Comparison of ENCODE assay signal across 12 cellular contexts in the genomic region with DNA sequence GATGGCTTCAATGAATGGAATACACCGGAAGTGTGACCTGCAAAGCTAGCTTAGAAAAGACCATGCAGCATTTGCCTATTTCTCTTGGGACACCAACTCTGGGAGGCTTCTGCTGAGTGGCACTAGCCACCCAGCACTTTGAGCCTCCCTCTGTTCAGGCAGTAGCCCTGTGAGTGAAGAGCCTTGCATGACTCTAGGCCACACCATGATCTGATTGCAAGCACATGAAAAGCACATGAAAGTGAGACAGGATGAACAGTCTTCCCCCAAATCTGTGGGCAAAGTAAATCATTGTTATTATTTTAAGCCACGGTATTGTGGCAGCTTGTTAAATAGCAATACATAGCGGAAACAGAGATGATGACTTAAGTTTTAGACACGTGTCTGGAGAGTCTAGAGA. TPM values are rescaled to one million over a fixed set of nuclear protein-coding genes. Genes with fewer than 3 reads are reported as not detected.
A peak's percentile ranks its signal among the peaks of the same experiment; 100 is the strongest.
DNase-seq lines count a peak whose midpoint lies in the region; ATAC-seq, FAIRE-seq and TF ChIP-seq lines count a peak whose summit lies in the region.
"Had no signal": no experiment of that assay in that cellular context is flagged by ENCODE, and none has a peak within 500 bp of the region (broad histone marks: within the 10 kb centered on the region; RNA-seq: fewer than 3 reads in every experiment).

No MANE protein-coding gene starts in this region.

- H3K27ac ChIP-seq in small intestine (ENCODE audit: low read depth in 1 of 2, low read length in 1 of 2): peak overlapping the region; percentile 30 to 52
- H3K27ac ChIP-seq in SK-N-SH (ENCODE audit: low read depth in 2 of 2, low read length in 1 of 2): no peak overlapping the region
- H3K27ac ChIP-seq: coronary artery, hepatocyte had no signal

- H3K9me3 ChIP-seq in small intestine (ENCODE audit: control insufficient read depth, low read depth): no peaks in the 10 kb centered on the region
- no peaks in the 10 kb centered on the region for H3K9me3 ChIP-seq in SK-N-SH

- POLR2A ChIA-PET in SK-N-SH (lab: Yijun Ruan, JAX): no interaction called here

- no peak for TF ChIP-seq EP300 in SK-N-SH (IDR thresholded peaks at IDR 0.05; ENCODE audit: borderline replicate concordance in 1 of 2, low read depth in 1 of 2, low read length in 1 of 2)

- no peak overlapping the region for H2AFZ ChIP-seq in SK-N-SH (ENCODE audit: low read depth)
- H2AFZ ChIP-seq: hepatocyte had no signal

- no peaks in the 10 kb centered on the region for H3K79me2 ChIP-seq in SK-N-SH (ENCODE audit: insufficient read depth)
- H3K79me2 ChIP-seq: hepatocyte had no signal

- no peak overlapping the region for H3K9ac ChIP-seq in SK-N-SH

- H3K36me3 ChIP-seq in small intestine (ENCODE audit: control insufficient read depth in 2 of 2, insufficient read depth in 2 of 2, low read length in 2 of 2) (no peaks in the 10 kb centered on the region), SK-N-SH (replicated peaks in 1 of 2; ENCODE audit: control insufficient read depth in 1 of 2, insufficient read depth in 2 of 2, low read length in 1 of 2) (no peaks in the 10 kb centered on the region)

- no peak for TF ChIP-seq RAD21 in SK-N-SH (IDR thresholded peaks at IDR 0.05; ENCODE audit: low read length)

- H3K4me1 ChIP-seq in small intestine (ENCODE audit: control insufficient read depth in 2 of 2, insufficient read depth in 1 of 2, low read depth in 1 of 2, low read length in 1 of 2) (no peaks in the 10 kb centered on the region), SK-N-SH (ENCODE audit: control insufficient read depth in 1 of 2, insufficient read depth in 2 of 2, low read depth in 1 of 2, low read length in 1 of 2) (no peaks in the 10 kb centered on the region)

- H4K20me1 ChIP-seq in SK-N-SH (ENCODE audit: insufficient read depth): no peaks in the 10 kb centered on the region

- FAIRE-seq in small intestine (lab: Jason Lieb, UNC): no peak
- FAIRE-seq: A204.1 had no signal

- no peaks in the 10 kb centered on the region for H3K27me3 ChIP-seq in small intestine (ENCODE audit: control insufficient read depth in 2 of 2, insufficient read depth in 2 of 2, low read length in 2 of 2)
- peaks cover 14% of the 10 kb centered on the region; the same call in 1 of the 2 replicates for H3K27me3 ChIP-seq in SK-N-SH (ENCODE audit: insufficient read depth)
- H3K27me3 ChIP-seq: hepatocyte had no signal

- no peaks in the 10 kb centered on the region for H3F3A ChIP-seq in SK-N-SH (replicated peaks; ENCODE audit: insufficient read depth)

- ATAC-seq in activated CD4-positive, CD25-positive, alpha-beta regulatory T cell treated with anti-CD3 and anti-CD28 coated beads, Interleukin-2, amount 50 U/mL, for 24 hours: peak; percentile 44 to 49
- ATAC-seq in HG02588 (IDR thresholded peaks at IDR 0.05; ENCODE audit: unreplicated experiment): peak; percentile 35

- H3K4me2 ChIP-seq in SK-N-SH: no peak overlapping the region
- H3K4me2 ChIP-seq: hepatocyte had no signal

- WGBS in small intestine, 3 donors: 61 to 68% (median 66%) methylated on average over 4 of the region's 4 CpGs
- 4% methylated on average over 4 of the region's 4 CpGs for WGBS in SK-N-SH (ENCODE audit: low lambda C conversion rate)

- no peaks in the 10 kb centered on the region for H3K9me2 ChIP-seq in SK-N-SH

- no peak overlapping the region for H3K4me3 ChIP-seq in small intestine (ENCODE audit: low read depth in 1 of 2, low read length in 2 of 2)
- no peak overlapping the region for H3K4me3 ChIP-seq in SK-N-SH (ENCODE audit: low read depth in 2 of 2, low read length in 1 of 2)
- H3K4me3 ChIP-seq: coronary artery, hepatocyte had no signal

- TF ChIP-seq CTCF in SK-N-SH (IDR thresholded peaks at IDR 0.05): no peak

- no peak for DNase-seq in activated CD4-positive, CD25-positive, alpha-beta regulatory T cell treated with anti-CD3 and anti-CD28 coated beads, Interleukin-2, amount 50 U/mL, for 72 hours
- peak in 3 of 5 experiments; percentile 14 to 78 (median 38) for DNase-seq in T-helper 2 cell
- DNase-seq in small intestine: peak; percentile 26
- no peak for DNase-seq in SIG-M5 treated with dmso at 0.1 percent for 504 hours (lab: John Stamatoyannopoulos, UW; ENCODE audit: unreplicated experiment)
- no peak for DNase-seq in DMS53 (lab: John Stamatoyannopoulos, UW)
- no peak for DNase-seq in SK-N-SH
- DNase-seq: NCI-H510A had no signal

- CTCF ChIA-PET in SK-N-SH (lab: Yijun Ruan, JAX): interaction anchor here (1.1 to 1.8 kb wide), 3 partner anchors 17 to 33 kb away, joined by 3 to 4 read pairs (median 3); no protein-coding TSS in a partner anchor

TF ChIP-seq in SK-N-SH, 30 proteins besides CTCF, POLR2A, EP300 and RAD21 (continues in another document):
- TF ChIP-seq NRF1 (IDR thresholded peaks at IDR 0.05; ENCODE audit: low read depth, low read length) (no peak), PBX3 (IDR thresholded peaks at IDR 0.05) (no peak), TCF12 (IDR thresholded peaks at IDR 0.05) (no peak), FOXJ3 (CRISPR knock-in tag; IDR thresholded peaks at IDR 0.05) (no peak), GABPA (IDR thresholded peaks at IDR 0.05; ENCODE audit: low read depth) (no peak), YY1 (IDR thresholded peaks at IDR 0.05; ENCODE audit: low read depth) (no peak), FOSL2 (IDR thresholded peaks at IDR 0.05; ENCODE audit: borderline replicate concordance, low read depth) (no peak), TEAD4 (IDR thresholded peaks at IDR 0.05; ENCODE audit: borderline replicate concordance, insufficient read depth) (no peak), IRF3 (IDR thresholded peaks at IDR 0.05; ENCODE audit: low read depth, low read length) (no peak), SIN3A (IDR thresholded peaks at IDR 0.05; ENCODE audit: borderline replicate concordance, low read depth, low read length) (no peak), FOXM1 (IDR thresholded peaks at IDR 0.05; ENCODE audit: low read depth) (no peak), RFX5 (IDR thresholded peaks at IDR 0.05; ENCODE audit: low read length) (no peak)
- TF ChIP-seq, protein P1, sequence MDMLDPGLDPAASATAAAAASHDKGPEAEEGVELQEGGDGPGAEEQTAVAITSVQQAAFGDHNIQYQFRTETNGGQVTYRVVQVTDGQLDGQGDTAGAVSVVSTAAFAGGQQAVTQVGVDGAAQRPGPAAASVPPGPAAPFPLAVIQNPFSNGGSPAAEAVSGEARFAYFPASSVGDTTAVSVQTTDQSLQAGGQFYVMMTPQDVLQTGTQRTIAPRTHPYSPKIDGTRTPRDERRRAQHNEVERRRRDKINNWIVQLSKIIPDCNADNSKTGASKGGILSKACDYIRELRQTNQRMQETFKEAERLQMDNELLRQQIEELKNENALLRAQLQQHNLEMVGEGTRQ (IDR thresholded peaks at IDR 0.05; ENCODE audit: borderline replicate concordance, low read depth, low read length): no peak
- TF ChIP-seq, protein P2, sequence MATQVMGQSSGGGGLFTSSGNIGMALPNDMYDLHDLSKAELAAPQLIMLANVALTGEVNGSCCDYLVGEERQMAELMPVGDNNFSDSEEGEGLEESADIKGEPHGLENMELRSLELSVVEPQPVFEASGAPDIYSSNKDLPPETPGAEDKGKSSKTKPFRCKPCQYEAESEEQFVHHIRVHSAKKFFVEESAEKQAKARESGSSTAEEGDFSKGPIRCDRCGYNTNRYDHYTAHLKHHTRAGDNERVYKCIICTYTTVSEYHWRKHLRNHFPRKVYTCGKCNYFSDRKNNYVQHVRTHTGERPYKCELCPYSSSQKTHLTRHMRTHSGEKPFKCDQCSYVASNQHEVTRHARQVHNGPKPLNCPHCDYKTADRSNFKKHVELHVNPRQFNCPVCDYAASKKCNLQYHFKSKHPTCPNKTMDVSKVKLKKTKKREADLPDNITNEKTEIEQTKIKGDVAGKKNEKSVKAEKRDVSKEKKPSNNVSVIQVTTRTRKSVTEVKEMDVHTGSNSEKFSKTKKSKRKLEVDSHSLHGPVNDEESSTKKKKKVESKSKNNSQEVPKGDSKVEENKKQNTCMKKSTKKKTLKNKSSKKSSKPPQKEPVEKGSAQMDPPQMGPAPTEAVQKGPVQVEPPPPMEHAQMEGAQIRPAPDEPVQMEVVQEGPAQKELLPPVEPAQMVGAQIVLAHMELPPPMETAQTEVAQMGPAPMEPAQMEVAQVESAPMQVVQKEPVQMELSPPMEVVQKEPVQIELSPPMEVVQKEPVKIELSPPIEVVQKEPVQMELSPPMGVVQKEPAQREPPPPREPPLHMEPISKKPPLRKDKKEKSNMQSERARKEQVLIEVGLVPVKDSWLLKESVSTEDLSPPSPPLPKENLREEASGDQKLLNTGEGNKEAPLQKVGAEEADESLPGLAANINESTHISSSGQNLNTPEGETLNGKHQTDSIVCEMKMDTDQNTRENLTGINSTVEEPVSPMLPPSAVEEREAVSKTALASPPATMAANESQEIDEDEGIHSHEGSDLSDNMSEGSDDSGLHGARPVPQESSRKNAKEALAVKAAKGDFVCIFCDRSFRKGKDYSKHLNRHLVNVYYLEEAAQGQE (IDR thresholded peaks at IDR 0.05; ENCODE audit: low read depth, low read length): no peak

RNA-seq across cellular contexts. Expression of gene CD48, which starts 2.8 kb away (rescaled TPM):
- 10 to 100 TPM in 2 of 3 donors, 1 to 10 TPM in 1; 5.6 to 28.6 (median 12.2) TPM for polyA plus RNA-seq in small intestine
- not detected in 2 replicates for polyA plus RNA-seq in SK-N-SH (2012; rRNA removed)
- not detected in 2 replicates for polyA plus RNA-seq in SK-N-SH (2012; cell fraction: cytosol; rRNA removed)
- polyA plus RNA-seq in SK-N-SH (2012; cell fraction: nucleus; rRNA removed): not detected in 2 replicates
- polyA plus RNA-seq: hepatocyte had no signal

RNA-seq across cellular contexts. Expression of gene SLAMF7, which starts 30.2 kb away (rescaled TPM):
- polyA plus RNA-seq in small intestine: 10 to 100 TPM in 1 of 3 donors, 1 to 10 TPM in 2; 1.8 to 12.2 (median 2.4) TPM
- polyA plus RNA-seq in SK-N-SH (2012; rRNA removed): not detected in 2 replicates
- not detected in 2 replicates for polyA plus RNA-seq in SK-N-SH (2012; cell fraction: cytosol; rRNA removed)
- not detected in 2 replicates for polyA plus RNA-seq in SK-N-SH (2012; cell fraction: nucleus; rRNA removed)
- polyA plus RNA-seq: hepatocyte had no signal

Comparison
In these comparisons a context has a peak if more than half of its experiments do, and no peak if none do; other contexts are left out.
1. DNase-seq: peak in T-helper 2 cell (3 of 5) and small intestine (single experiment); none in activated CD4-positive, CD25-positive, alpha-beta regulatory T cell treated with anti-CD3 and anti-CD28 coated beads, Interleukin-2, amount 50 U/mL, for 72 hours (single experiment), SIG-M5 treated with dmso at 0.1 percent for 504 hours (single experiment), DMS53 (single experiment) and SK-N-SH (single experiment).
2. H3K27ac ChIP-seq: peak in small intestine (2 of 2); none in SK-N-SH (0 of 2).
3. RNA of gene CD48, which starts 2.8 kb away (polyA plus RNA-seq): 5.6 to 28.6 TPM in small intestine; not detected in SK-N-SH; every median in the first group is over 4 times any median in the second.